Comparison of ENCODE assay signal across 1 cellular context in the genomic region with DNA sequence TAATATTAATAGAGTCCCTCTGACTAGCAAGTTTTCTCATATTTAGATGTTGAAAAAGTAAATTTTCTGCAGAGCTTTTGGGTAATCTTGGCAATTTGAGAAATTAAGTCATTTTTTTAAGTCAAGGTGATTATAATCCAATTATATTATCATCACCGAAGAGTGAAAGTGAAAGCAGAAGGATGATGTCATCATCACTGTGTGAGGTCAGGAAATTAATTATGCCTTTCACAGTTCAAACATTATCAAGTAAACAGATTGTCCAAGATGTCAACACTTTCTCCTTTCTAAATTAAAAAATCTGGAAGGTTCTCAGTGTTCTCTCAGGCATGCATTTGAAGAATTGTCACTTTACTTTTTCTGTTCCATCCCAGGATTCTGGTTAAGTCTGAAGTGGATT.
TF ChIP-seq lines count a peak whose summit lies in the region.

No MANE protein-coding gene starts in this region.

TF ChIP-seq in K562, 482 proteins besides CTCF, POLR2A, EP300 and RAD21 (continued from another document):
- TF ChIP-seq PRDM10 (IDR thresholded peaks at IDR 0.05; ENCODE audit: partially characterized antibody) = no peak
